ENCODE assay signal across 11 cellular contexts in genomic region chr4:108774809-108775530, GRCh38. TPM values are rescaled to one million over a fixed set of nuclear protein-coding genes. Genes with fewer than 3 reads are reported as not detected.
DNase-seq lines count a peak whose midpoint lies in the region; ATAC-seq and TF ChIP-seq lines count a peak whose summit lies in the region.
"Had no signal": no experiment of that assay in that cellular context is flagged by ENCODE, and none has a peak within 500 bp of the region (broad histone marks: within the 10 kb centered on the region; RNA-seq: fewer than 3 reads in every experiment).

No MANE protein-coding gene starts in this region.

- ATAC-seq in lower lobe of right lung (peak; percentile 69 to 81), thoracic aorta (ENCODE audit: insufficient number of reproducible peaks, low FRiP score, low read depth) (peak; percentile 52), GM21447 (IDR thresholded peaks at IDR 0.05; ENCODE audit: unreplicated experiment) (no peak)
- ATAC-seq: stimulated activated naive CD8-positive, alpha-beta T cell treated with anti-CD3 and anti-CD28 coated beads, Interleukin-15, amount 100 ng/mL, for 72 hours had no signal

- H3K27me3 ChIP-seq in lower lobe of right lung (ENCODE audit: low read depth) (no peaks in the 10 kb centered on the region), thoracic aorta (replicated peaks; ENCODE audit: insufficient read depth) (no peaks in the 10 kb centered on the region)
- H3K27me3 ChIP-seq: esophagus muscularis mucosa had no signal

- H3K36me3 ChIP-seq in lower lobe of right lung (no peaks in the 10 kb centered on the region), thoracic aorta (no peaks in the 10 kb centered on the region)
- H3K36me3 ChIP-seq: esophagus muscularis mucosa had no signal

- intact Hi-C loops in lower lobe of right lung (cut with DNase I) = no loop called here

- H3K27ac ChIP-seq in lower lobe of right lung (no peak overlapping the region), thoracic aorta (no peak overlapping the region)
- H3K27ac ChIP-seq: esophagus muscularis mucosa had no signal

- DNase-seq in NCI-H446 (lab: John Stamatoyannopoulos, UW) = peak; percentile 82 to 85
- DNase-seq in epithelial cell of esophagus (ENCODE audit: low read depth) = peak; percentile 8
- DNase-seq in lower lobe of right lung = peak; percentile 58
- peak; percentile 8 for DNase-seq in thoracic aorta (ENCODE audit: low spot score)
- no peak for DNase-seq in activated CD4-positive, alpha-beta T cell treated with anti-CD3 and anti-CD28 coated beads for 48 hours
- DNase-seq in activated gamma-delta T cell (lab: John Stamatoyannopoulos, UW) = no peak
- DNase-seq: Caco-2; NCI-H2081; stimulated activated naive CD8-positive, alpha-beta T cell treated with anti-CD3 and anti-CD28 coated beads, Interleukin-15, amount 100 ng/mL, for 72 hours had no signal

- no peaks in the 10 kb centered on the region for H3K4me1 ChIP-seq in lower lobe of right lung
- H3K4me1 ChIP-seq in thoracic aorta (ENCODE audit: control insufficient read depth in 1 of 2, low read depth in 2 of 2) = peaks cover 5 to 10% of the 10 kb centered on the region in 2 donors
- H3K4me1 ChIP-seq: Caco-2 had no signal

- no peaks in the 10 kb centered on the region for H3K9me3 ChIP-seq in lower lobe of right lung
- no peaks in the 10 kb centered on the region for H3K9me3 ChIP-seq in thoracic aorta
- H3K9me3 ChIP-seq: Caco-2, esophagus muscularis mucosa had no signal

- H3K4me3 ChIP-seq in epithelial cell of esophagus (ENCODE audit: low read length) (no peak overlapping the region), lower lobe of right lung (no peak overlapping the region), thoracic aorta (no peak overlapping the region)
- H3K4me3 ChIP-seq: esophagus muscularis mucosa had no signal

- no peak for TF ChIP-seq CTCF in epithelial cell of esophagus (IDR thresholded peaks at IDR 0.05; ENCODE audit: insufficient read depth, low read depth, low read length, missing control alignments)
- TF ChIP-seq CTCF in lower lobe of right lung (IDR thresholded peaks at IDR 0.05) = no peak
- TF ChIP-seq CTCF in thoracic aorta (IDR thresholded peaks at IDR 0.05) = peak; percentile 48

RNA-seq across cellular contexts. Expression of gene ETNPPL, which starts 12.1 kb away (rescaled TPM):
- total RNA-seq in lower lobe of right lung (not detected), thoracic aorta (not detected)
- total RNA-seq: Caco-2 had no signal

Comparison
In these comparisons a context has a peak if more than half of its experiments do, and no peak if none do; other contexts are left out.
1. DNase-seq: peak in NCI-H446 (2 of 2), epithelial cell of esophagus (single experiment), lower lobe of right lung (single experiment) and thoracic aorta (single experiment); none in activated CD4-positive, alpha-beta T cell treated with anti-CD3 and anti-CD28 coated beads for 48 hours (single experiment) and activated gamma-delta T cell (single experiment).